10 cellular contexts compared by ENCODE assay signal in genomic region chr7:5661941-5662340, GRCh38.
DNase-seq lines count a peak whose midpoint lies in the region; ATAC-seq lines count a peak whose summit lies in the region.
"Had no signal": no experiment of that assay in that cellular context is flagged by ENCODE, and none has a peak within 500 bp of the region (broad histone marks: within the 10 kb centered on the region; RNA-seq: fewer than 3 reads in every experiment).

No MANE protein-coding gene starts in this region.

- peaks cover 20% of the 10 kb centered on the region for H3K4me1 Mint-ChIP-seq in activated CD4-positive, alpha-beta T cell treated with anti-CD3 and anti-CD28 coated beads, Interleukin-2, amount 10 ng/mL, durations not matched to agents 7 days and 5 days
- H3K4me1 Mint-ChIP-seq in stimulated activated effector memory CD8-positive, alpha-beta T cell treated with anti-CD3 and anti-CD28 coated beads, Interleukin-12 subunit alpha, Interleukin-12 subunit beta, amount 100 ng/mL, for 72 hours = peaks cover 18% of the 10 kb centered on the region

- POLR2A ChIA-PET in activated CD4-positive, alpha-beta T cell treated with anti-CD3 and anti-CD28 coated beads, Interleukin-2, amount 10 ng/mL, durations not matched to agents 7 days and 5 days (lab: Charles Lee) = interaction anchor here (0.6 kb wide), 1 partner anchor 114 kb away, joined by 3 read pairs; no protein-coding TSS in a partner anchor

- no peak overlapping the region for H3K4me3 Mint-ChIP-seq in activated CD4-positive, alpha-beta T cell treated with anti-CD3 and anti-CD28 coated beads, Interleukin-2, amount 10 ng/mL, durations not matched to agents 7 days and 5 days
- no peak overlapping the region for H3K4me3 Mint-ChIP-seq in stimulated activated effector memory CD8-positive, alpha-beta T cell treated with anti-CD3 and anti-CD28 coated beads, Interleukin-12 subunit alpha, Interleukin-12 subunit beta, amount 100 ng/mL, for 72 hours

- no peaks in the 10 kb centered on the region for H3K9me3 Mint-ChIP-seq in activated CD4-positive, alpha-beta T cell treated with anti-CD3 and anti-CD28 coated beads, Interleukin-2, amount 10 ng/mL, durations not matched to agents 7 days and 5 days
- no peaks in the 10 kb centered on the region for H3K9me3 Mint-ChIP-seq in stimulated activated effector memory CD8-positive, alpha-beta T cell treated with anti-CD3 and anti-CD28 coated beads, Interleukin-12 subunit alpha, Interleukin-12 subunit beta, amount 100 ng/mL, for 72 hours

- ATAC-seq in stimulated activated effector memory CD8-positive, alpha-beta T cell treated with anti-CD3 and anti-CD28 coated beads, Interleukin-12 subunit alpha, Interleukin-12 subunit beta, amount 100 ng/mL, for 72 hours = peak; percentile 63
- ATAC-seq in HG03095 (IDR thresholded peaks at IDR 0.05; ENCODE audit: unreplicated experiment) = no peak

- no peaks in the 10 kb centered on the region for H3K27me3 Mint-ChIP-seq in activated CD4-positive, alpha-beta T cell treated with anti-CD3 and anti-CD28 coated beads, Interleukin-2, amount 10 ng/mL, durations not matched to agents 7 days and 5 days

- H3K27ac Mint-ChIP-seq in activated CD4-positive, alpha-beta T cell treated with anti-CD3 and anti-CD28 coated beads, Interleukin-2, amount 10 ng/mL, durations not matched to agents 7 days and 5 days = no peak overlapping the region
- H3K27ac Mint-ChIP-seq in stimulated activated effector memory CD8-positive, alpha-beta T cell treated with anti-CD3 and anti-CD28 coated beads, Interleukin-12 subunit alpha, Interleukin-12 subunit beta, amount 100 ng/mL, for 72 hours = peak overlapping the region; percentile 74

- peak; percentile 16 for DNase-seq in activated CD4-positive, alpha-beta T cell treated with anti-CD3 and anti-CD28 coated beads, Interleukin-2, amount 10 ng/mL, durations not matched to agents 7 days and 5 days
- DNase-seq in activated CD4-positive, alpha-beta T cell treated with anti-CD3 and anti-CD28 coated beads for 48 hours = no peak
- peak; percentile 89 for DNase-seq in SKM-1 treated with dmso at 0.1 percent for 144 hours (lab: John Stamatoyannopoulos, UW; ENCODE audit: unreplicated experiment)
- peak; percentile 89 for DNase-seq in globus pallidus (ENCODE audit: low spot score)
- DNase-seq in stimulated activated effector memory CD8-positive, alpha-beta T cell treated with anti-CD3 and anti-CD28 coated beads, Interleukin-12 subunit alpha, Interleukin-12 subunit beta, amount 100 ng/mL, for 72 hours (ENCODE audit: low spot score in 2 of 2) = no peak
- DNase-seq in epidermal melanocyte (ENCODE audit: insufficient read length, low spot score) = no peak
- DNase-seq in GM19240 (ENCODE audit: insufficient read length, low spot score) = no peak
- DNase-seq: kidney, NCI-H2171 treated with DMSO at 0.1 percent for 48 hours had no signal

- H3K36me3 Mint-ChIP-seq in activated CD4-positive, alpha-beta T cell treated with anti-CD3 and anti-CD28 coated beads, Interleukin-2, amount 10 ng/mL, durations not matched to agents 7 days and 5 days (ENCODE audit: low read depth) = peaks cover 11% of the 10 kb centered on the region
- peaks cover 60% of the 10 kb centered on the region for H3K36me3 Mint-ChIP-seq in stimulated activated effector memory CD8-positive, alpha-beta T cell treated with anti-CD3 and anti-CD28 coated beads, Interleukin-12 subunit alpha, Interleukin-12 subunit beta, amount 100 ng/mL, for 72 hours

- CTCF ChIA-PET in activated CD4-positive, alpha-beta T cell treated with anti-CD3 and anti-CD28 coated beads, Interleukin-2, amount 10 ng/mL, durations not matched to agents 7 days and 5 days (lab: Charles Lee) = interaction anchor here (0.8 to 1.8 kb wide), 4 partner anchors 16 to 167 kb away, joined by 3 to 5 read pairs (median 4); no protein-coding TSS in a partner anchor

Comparison
In these comparisons a context has a peak if more than half of its experiments do, and no peak if none do; other contexts are left out.
1. DNase-seq: peak in activated CD4-positive, alpha-beta T cell treated with anti-CD3 and anti-CD28 coated beads, Interleukin-2, amount 10 ng/mL, durations not matched to agents 7 days and 5 days (single experiment), SKM-1 treated with dmso at 0.1 percent for 144 hours (single experiment) and globus pallidus (single experiment); none in activated CD4-positive, alpha-beta T cell treated with anti-CD3 and anti-CD28 coated beads for 48 hours (single experiment), stimulated activated effector memory CD8-positive, alpha-beta T cell treated with anti-CD3 and anti-CD28 coated beads, Interleukin-12 subunit alpha, Interleukin-12 subunit beta, amount 100 ng/mL, for 72 hours (0 of 2), epidermal melanocyte (single experiment) and GM19240 (single experiment).